In genomic region chr2:177251165-177251542, GRCh38 we compare ENCODE assay signal across 1 cellular context.
A peak's percentile ranks its signal among the peaks of the same experiment; 100 is the strongest.
TF ChIP-seq lines count a peak whose summit lies in the region.

No MANE protein-coding gene starts in this region.

TF ChIP-seq in K562, 482 proteins besides CTCF, POLR2A, EP300 and RAD21:
- TF ChIP-seq PHB2 (IDR thresholded peaks at IDR 0.05; ENCODE audit: low read depth) (no peak), ZNF507 (tag; conservative IDR thresholded peaks at IDR 0.05) (0 out of 2 replicates have a peak, but pooled peaks have one; percentile 24), PURB (CRISPR knock-in tag; IDR thresholded peaks at IDR 0.05; ENCODE audit: low read depth) (no peak), ARID3B (CRISPR knock-in tag; IDR thresholded peaks at IDR 0.05; ENCODE audit: borderline replicate concordance) (no peak), RBM17 (IDR thresholded peaks at IDR 0.05; ENCODE audit: borderline replicate concordance, low read depth, low read length) (no peak), POLR2G (IDR thresholded peaks at IDR 0.05; ENCODE audit: low read depth, low read length) (0 out of 2 replicates have a peak, but pooled peaks have one; percentile 16), ZNF780A (CRISPR knock-in tag; IDR thresholded peaks at IDR 0.05) (no peak), HDAC2 (IDR thresholded peaks at IDR 0.05) (no peak), KLF16 (IDR thresholded peaks at IDR 0.05) (no peak), GTF2A2 (tag; IDR thresholded peaks at IDR 0.05) (no peak), THRAP3 (IDR thresholded peaks at IDR 0.05; ENCODE audit: borderline replicate concordance) (no peak), NFXL1 (CRISPR knock-in tag; IDR thresholded peaks at IDR 0.05) (0 out of 2 replicates have a peak, but pooled peaks have one; percentile 10), ZBTB43 (CRISPR knock-in tag; IDR thresholded peaks at IDR 0.05) (no peak), ZNF695 (CRISPR knock-in tag; IDR thresholded peaks at IDR 0.05) (no peak)
TF ChIP-seq in K562: peak in this region for 3.
